ENCODE assay signal across 1 cellular context in the genomic region with DNA sequence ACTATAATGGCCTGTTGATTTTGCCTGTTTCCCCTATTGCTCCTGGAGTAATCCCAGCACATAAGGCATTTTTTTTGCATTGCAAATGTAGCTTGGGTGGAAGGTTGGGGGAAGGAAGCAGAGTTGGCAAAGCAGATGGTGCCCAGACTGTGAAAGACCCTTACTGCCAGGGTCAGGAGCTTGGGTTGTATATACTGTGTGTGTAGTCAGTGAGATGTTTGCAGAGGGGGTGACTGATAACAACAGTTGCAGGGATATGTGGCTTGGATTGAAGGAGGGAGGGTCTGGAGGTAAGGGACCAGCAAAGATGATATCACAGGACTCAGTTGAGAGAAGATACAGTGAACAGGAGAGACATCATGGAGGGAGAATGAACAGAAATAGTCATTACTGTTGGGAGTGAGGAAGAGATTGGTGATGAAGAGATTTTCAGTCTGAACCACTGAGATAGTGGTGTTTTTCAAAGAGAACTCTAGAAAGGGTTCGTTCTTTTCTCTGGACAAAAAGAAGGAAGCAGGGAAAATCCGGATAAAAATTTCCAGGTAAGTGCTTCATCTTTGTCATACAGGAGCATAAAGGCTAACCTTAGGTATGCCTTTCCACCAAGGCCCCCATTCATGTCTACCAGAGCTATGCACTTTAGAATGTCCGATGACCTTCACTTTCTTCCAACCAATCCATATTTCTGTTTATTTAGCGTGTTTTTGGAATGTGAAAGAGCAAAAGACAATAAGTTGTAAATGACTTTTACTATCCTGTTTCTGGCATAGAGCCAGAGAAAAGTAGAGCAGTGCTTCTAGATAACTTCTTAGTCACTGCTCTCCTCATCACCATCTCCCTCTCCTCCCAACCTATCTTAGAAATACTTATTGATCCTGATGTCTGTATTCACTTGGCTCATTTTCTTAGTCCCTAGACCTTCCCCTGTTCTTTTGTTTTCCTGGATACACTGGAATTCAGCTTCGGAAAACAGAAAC.
TF ChIP-seq lines count a peak whose summit lies in the region.

No MANE protein-coding gene starts in this region.

TF ChIP-seq in GM23338, 12 proteins besides CTCF, POLR2A, EP300 and RAD21 (continued from another document):
- TF ChIP-seq, protein P1, sequence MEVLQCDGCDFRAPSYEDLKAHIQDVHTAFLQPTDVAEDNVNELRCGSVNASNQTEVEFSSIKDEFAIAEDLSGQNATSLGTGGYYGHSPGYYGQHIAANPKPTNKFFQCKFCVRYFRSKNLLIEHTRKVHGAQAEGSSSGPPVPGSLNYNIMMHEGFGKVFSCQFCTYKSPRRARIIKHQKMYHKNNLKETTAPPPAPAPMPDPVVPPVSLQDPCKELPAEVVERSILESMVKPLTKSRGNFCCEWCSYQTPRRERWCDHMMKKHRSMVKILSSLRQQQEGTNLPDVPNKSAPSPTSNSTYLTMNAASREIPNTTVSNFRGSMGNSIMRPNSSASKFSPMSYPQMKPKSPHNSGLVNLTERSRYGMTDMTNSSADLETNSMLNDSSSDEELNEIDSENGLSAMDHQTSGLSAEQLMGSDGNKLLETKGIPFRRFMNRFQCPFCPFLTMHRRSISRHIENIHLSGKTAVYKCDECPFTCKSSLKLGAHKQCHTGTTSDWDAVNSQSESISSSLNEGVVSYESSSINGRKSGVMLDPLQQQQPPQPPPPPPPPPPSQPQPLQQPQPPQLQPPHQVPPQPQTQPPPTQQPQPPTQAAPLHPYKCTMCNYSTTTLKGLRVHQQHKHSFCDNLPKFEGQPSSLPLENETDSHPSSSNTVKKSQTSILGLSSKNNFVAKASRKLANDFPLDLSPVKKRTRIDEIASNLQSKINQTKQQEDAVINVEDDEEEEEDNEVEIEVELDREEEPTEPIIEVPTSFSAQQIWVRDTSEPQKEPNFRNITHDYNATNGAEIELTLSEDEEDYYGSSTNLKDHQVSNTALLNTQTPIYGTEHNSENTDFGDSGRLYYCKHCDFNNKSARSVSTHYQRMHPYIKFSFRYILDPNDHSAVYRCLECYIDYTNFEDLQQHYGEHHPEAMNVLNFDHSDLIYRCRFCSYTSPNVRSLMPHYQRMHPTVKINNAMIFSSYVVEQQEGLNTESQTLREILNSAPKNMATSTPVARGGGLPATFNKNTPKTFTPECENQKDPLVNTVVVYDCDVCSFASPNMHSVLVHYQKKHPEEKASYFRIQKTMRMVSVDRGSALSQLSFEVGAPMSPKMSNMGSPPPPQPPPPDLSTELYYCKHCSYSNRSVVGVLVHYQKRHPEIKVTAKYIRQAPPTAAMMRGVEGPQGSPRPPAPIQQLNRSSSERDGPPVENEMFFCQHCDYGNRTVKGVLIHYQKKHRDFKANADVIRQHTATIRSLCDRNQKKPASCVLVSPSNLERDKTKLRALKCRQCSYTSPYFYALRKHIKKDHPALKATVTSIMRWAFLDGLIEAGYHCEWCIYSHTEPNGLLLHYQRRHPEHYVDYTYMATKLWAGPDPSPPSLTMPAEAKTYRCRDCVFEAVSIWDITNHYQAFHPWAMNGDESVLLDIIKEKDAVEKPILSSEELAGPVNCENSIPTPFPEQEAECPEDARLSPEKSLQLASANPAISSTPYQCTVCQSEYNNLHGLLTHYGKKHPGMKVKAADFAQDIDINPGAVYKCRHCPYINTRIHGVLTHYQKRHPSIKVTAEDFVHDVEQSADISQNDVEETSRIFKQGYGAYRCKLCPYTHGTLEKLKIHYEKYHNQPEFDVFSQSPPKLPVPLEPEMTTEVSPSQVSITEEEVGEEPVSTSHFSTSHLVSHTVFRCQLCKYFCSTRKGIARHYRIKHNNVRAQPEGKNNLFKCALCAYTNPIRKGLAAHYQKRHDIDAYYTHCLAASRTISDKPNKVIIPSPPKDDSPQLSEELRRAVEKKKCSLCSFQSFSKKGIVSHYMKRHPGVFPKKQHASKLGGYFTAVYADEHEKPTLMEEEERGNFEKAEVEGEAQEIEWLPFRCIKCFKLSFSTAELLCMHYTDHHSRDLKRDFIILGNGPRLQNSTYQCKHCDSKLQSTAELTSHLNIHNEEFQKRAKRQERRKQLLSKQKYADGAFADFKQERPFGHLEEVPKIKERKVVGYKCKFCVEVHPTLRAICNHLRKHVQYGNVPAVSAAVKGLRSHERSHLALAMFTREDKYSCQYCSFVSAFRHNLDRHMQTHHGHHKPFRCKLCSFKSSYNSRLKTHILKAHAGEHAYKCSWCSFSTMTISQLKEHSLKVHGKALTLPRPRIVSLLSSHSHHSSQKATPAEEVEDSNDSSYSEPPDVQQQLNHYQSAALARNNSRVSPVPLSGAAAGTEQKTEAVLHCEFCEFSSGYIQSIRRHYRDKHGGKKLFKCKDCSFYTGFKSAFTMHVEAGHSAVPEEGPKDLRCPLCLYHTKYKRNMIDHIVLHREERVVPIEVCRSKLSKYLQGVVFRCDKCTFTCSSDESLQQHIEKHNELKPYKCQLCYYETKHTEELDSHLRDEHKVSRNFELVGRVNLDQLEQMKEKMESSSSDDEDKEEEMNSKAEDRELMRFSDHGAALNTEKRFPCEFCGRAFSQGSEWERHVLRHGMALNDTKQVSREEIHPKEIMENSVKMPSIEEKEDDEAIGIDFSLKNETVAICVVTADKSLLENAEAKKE (CRISPR knock-in tag; IDR thresholded peaks at IDR 0.05): no peak
- no peak for TF ChIP-seq POLR2AphosphoS5 (IDR thresholded peaks at IDR 0.05; ENCODE audit: low read depth)
- no peak for TF ChIP-seq ZNF114 (CRISPR knock-in tag; IDR thresholded peaks at IDR 0.05)
- TF ChIP-seq NANOG (IDR thresholded peaks at IDR 0.05; ENCODE audit: borderline replicate concordance): no peak
- TF ChIP-seq ZNF331 (CRISPR knock-in tag; IDR thresholded peaks at IDR 0.05; ENCODE audit: low read depth): no peak
- TF ChIP-seq, protein P2, sequence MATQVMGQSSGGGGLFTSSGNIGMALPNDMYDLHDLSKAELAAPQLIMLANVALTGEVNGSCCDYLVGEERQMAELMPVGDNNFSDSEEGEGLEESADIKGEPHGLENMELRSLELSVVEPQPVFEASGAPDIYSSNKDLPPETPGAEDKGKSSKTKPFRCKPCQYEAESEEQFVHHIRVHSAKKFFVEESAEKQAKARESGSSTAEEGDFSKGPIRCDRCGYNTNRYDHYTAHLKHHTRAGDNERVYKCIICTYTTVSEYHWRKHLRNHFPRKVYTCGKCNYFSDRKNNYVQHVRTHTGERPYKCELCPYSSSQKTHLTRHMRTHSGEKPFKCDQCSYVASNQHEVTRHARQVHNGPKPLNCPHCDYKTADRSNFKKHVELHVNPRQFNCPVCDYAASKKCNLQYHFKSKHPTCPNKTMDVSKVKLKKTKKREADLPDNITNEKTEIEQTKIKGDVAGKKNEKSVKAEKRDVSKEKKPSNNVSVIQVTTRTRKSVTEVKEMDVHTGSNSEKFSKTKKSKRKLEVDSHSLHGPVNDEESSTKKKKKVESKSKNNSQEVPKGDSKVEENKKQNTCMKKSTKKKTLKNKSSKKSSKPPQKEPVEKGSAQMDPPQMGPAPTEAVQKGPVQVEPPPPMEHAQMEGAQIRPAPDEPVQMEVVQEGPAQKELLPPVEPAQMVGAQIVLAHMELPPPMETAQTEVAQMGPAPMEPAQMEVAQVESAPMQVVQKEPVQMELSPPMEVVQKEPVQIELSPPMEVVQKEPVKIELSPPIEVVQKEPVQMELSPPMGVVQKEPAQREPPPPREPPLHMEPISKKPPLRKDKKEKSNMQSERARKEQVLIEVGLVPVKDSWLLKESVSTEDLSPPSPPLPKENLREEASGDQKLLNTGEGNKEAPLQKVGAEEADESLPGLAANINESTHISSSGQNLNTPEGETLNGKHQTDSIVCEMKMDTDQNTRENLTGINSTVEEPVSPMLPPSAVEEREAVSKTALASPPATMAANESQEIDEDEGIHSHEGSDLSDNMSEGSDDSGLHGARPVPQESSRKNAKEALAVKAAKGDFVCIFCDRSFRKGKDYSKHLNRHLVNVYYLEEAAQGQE (IDR thresholded peaks at IDR 0.05; ENCODE audit: unreplicated experiment): no peak
- TF ChIP-seq STAT1 (IDR thresholded peaks at IDR 0.05; ENCODE audit: unreplicated experiment): no peak
